In the genomic region with DNA sequence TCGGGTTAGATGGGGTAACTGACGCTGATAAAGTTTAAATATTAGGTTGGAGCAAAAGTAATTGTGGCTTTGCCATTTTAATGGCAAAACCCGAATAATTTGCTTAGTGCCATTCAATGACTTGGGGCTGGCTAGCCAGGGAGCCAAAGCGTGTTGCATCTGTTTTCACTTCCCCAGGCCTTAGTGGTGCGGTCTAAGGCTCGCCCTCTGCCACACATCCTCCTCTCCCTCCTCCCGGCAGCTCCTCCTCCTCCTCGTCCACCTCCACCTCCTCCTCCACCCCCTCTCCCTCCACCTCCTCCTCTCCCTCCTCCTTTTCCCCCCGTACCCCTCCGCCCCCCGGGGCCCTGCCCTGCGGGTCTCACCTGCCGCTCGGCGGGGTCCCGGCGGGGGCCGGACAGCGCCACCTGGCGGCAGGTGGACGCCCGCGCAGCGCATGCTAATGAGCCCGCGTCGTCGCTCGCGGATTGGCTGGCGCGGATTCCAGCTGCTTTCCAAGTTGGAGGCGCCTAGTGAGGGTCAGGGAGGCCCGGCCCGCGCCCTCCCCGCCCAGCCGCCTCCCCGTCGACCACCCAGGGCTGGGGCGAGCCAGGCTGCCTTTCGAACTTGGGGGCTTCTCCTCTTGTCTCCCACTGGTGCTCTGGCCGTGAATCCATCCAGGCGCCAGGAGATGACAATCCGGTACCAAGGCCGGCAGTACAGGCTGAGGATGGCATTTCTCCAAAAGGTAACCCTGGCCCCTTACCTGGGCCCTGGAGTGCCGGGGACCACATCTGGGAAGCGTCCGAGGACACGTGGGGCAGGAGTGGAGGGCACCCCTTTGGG, we compare ENCODE assay signal across 8 cellular contexts.
DNase-seq lines count a peak whose midpoint lies in the region; ATAC-seq and TF ChIP-seq lines count a peak whose summit lies in the region.

No MANE protein-coding gene starts in this region.

- H3K27me3 Mint-ChIP-seq in T-helper 1 cell treated with Interleukin-12 subunit alpha and Interleukin-12 subunit beta and Interleukin-4 antibody, amounts not matched to agents 30 μg/mL and 1 μg/mL, for 36 hours (ENCODE audit: low read depth) = peaks cover 5% of the 10 kb centered on the region

- H3K4me1 Mint-ChIP-seq in T-helper 1 cell treated with Interleukin-12 subunit alpha and Interleukin-12 subunit beta and Interleukin-4 antibody, amounts not matched to agents 30 μg/mL and 1 μg/mL, for 36 hours (ENCODE audit: low read depth) = peaks cover 15% of the 10 kb centered on the region

- H3K4me3 Mint-ChIP-seq in T-helper 1 cell treated with Interleukin-12 subunit alpha and Interleukin-12 subunit beta and Interleukin-4 antibody, amounts not matched to agents 30 μg/mL and 1 μg/mL, for 36 hours = peak overlapping the region; percentile 86

- TF ChIP-seq CTCF in GM13976 (IDR thresholded peaks at IDR 0.05; ENCODE audit: borderline replicate concordance, control extremely low read depth, extremely low read depth, insufficient read depth, missing control alignments) = peak; percentile 95

- H3K27ac Mint-ChIP-seq in T-helper 1 cell treated with Interleukin-12 subunit alpha and Interleukin-12 subunit beta and Interleukin-4 antibody, amounts not matched to agents 30 μg/mL and 1 μg/mL, for 36 hours = peak overlapping the region; percentile 94

- H3K9me3 Mint-ChIP-seq in T-helper 1 cell treated with Interleukin-12 subunit alpha and Interleukin-12 subunit beta and Interleukin-4 antibody, amounts not matched to agents 30 μg/mL and 1 μg/mL, for 36 hours = no peaks in the 10 kb centered on the region

- H3K36me3 Mint-ChIP-seq in T-helper 1 cell treated with Interleukin-12 subunit alpha and Interleukin-12 subunit beta and Interleukin-4 antibody, amounts not matched to agents 30 μg/mL and 1 μg/mL, for 36 hours (ENCODE audit: low read depth) = no peaks in the 10 kb centered on the region

- in situ Hi-C loops in GM13976 (cut with MboI; ENCODE audit: low sequenced_read_pairs, unreplicated experiment) = no loop called here

- peak; percentile 86 for DNase-seq in GM13976 (ENCODE audit: low spot score)
- DNase-seq in NCI-H1436 treated with DMSO at 0.1 percent for 48 hours (lab: John Stamatoyannopoulos, UW) = peak; percentile 67
- DNase-seq in anterior cingulate cortex (lab: John Stamatoyannopoulos, UW) = peak in 56 of 58 donors; percentile 13 to 90 (median 76)
- peak; percentile 74 for DNase-seq in hepatic stellate cell (ENCODE audit: low spot score)
- peak; percentile 89 for DNase-seq in retina
- no peak for DNase-seq in cortex of kidney (lab: John Stamatoyannopoulos, UW)

- peak; percentile 75 for ATAC-seq in HG02798 (IDR thresholded peaks at IDR 0.05; ENCODE audit: poor library complexity, unreplicated experiment)
